In the genomic region with DNA sequence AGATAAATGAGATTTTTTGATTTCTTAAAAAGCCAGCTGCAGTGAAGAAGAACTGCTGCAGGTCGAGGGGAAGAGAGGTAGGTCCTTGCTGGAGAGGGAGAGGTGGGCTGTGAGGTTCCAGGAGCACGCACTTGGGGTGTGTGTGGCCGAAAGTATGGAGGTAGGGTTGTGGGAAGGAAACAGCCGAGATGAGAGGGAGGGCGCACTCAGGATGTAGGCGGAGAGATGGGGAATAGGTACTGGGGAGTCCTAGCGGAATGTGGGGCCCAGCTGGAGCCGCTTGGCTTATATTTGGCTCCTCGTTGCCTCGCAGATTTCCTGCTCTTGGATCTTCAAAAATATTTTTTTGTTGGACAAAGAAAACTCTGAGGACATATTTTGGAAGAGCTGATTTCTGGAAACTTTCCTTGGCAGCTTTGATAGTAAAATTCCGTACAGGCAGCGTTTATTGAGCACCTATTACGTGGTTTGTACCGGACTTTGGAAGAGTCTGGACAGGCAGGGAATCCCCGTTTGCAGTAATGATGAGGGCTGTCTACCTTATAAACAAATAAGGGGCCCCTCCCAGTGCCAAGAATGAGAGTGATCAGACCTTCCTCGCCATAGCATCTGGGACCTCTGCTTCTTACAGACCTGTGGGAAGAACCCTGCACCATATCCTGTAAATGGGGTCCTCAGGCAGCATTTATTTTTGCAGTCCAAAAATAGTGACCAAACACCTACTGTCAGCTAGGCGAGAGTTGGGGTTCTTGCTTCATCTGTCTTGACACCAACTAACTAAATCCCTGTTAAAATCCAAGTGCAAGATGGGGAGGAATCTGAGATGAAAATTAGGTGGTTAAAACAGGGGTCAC, we compare ENCODE assay signal across 8 cellular contexts. TPM values are rescaled to one million over a fixed set of nuclear protein-coding genes. Genes with fewer than 3 reads are reported as not detected.
DNase-seq lines count a peak whose midpoint lies in the region; ATAC-seq and TF ChIP-seq lines count a peak whose summit lies in the region.

No MANE protein-coding gene starts in this region.

- intact Hi-C loops in colonic mucosa (cut with DNase I), result no loop called here
- intact Hi-C loops in natural killer cell (cut with micrococcal nuclease), result loop anchor here (5.0 kb wide), 1 partner anchor 175 kb away; a partner anchor contains a TSS

- H3K4me1 Mint-ChIP-seq in natural killer cell, result peaks cover 24 to 31% of the 10 kb centered on the region in 2 donors

- no peaks in the 10 kb centered on the region for H3K36me3 Mint-ChIP-seq in natural killer cell

- H3K4me1 ChIP-seq in colonic mucosa, result no peaks in the 10 kb centered on the region

- H3K27ac ChIP-seq in colonic mucosa, result peak overlapping the region; percentile 94

- TF ChIP-seq CTCF in colonic mucosa (IDR thresholded peaks at IDR 0.05) (no peak), natural killer cell (IDR thresholded peaks at IDR 0.05) (no peak), omental fat pad (IDR thresholded peaks at IDR 0.05) (no peak)

- H3K27ac Mint-ChIP-seq in natural killer cell, result peak overlapping the region in 1 of 2 donors; percentile 89

- peak overlapping the region; percentile 95 for H3K4me3 Mint-ChIP-seq in natural killer cell

- peak overlapping the region; percentile 79 to 91 for H3K9ac ChIP-seq in colonic mucosa (ENCODE audit: low read depth in 2 of 2, low read length in 2 of 2)

- peak; percentile 3 for ATAC-seq in GM18502 (IDR thresholded peaks at IDR 0.05; ENCODE audit: poor library complexity, unreplicated experiment)
- no peak for ATAC-seq in natural killer cell
- ATAC-seq in omental fat pad (ENCODE audit: low FRiP score), result no peak

- no peaks in the 10 kb centered on the region for H3K27me3 Mint-ChIP-seq in natural killer cell (ENCODE audit: low read depth in 2 of 2)

- DNase-seq in NCI-H2227 treated with DMSO at 0.1 percent for 48 hours (lab: John Stamatoyannopoulos, UW) (peak; percentile 42), colonic mucosa (peak; percentile 28), natural killer cell (no peak), omental fat pad (ENCODE audit: low spot score) (no peak), DMS114 treated with DMSO at 0.1 percent for 48 hours (lab: John Stamatoyannopoulos, UW; ENCODE audit: unreplicated experiment) (no peak), mucosa of gallbladder (ENCODE audit: low spot score) (no peak)
- DNase-seq in activated CD4-positive, alpha-beta T cell treated with anti-CD3 and anti-CD28 coated beads, Interleukin-2, amount 50 U/mL, for 48 hours, result no peak

- no peaks in the 10 kb centered on the region for H3K9me3 Mint-ChIP-seq in natural killer cell

- H3K36me3 ChIP-seq in colonic mucosa, result no peaks in the 10 kb centered on the region

- H3K9me3 ChIP-seq in colonic mucosa, result no peaks in the 10 kb centered on the region

- peak overlapping the region; percentile 99 for H3K4me3 ChIP-seq in colonic mucosa

- no peaks in the 10 kb centered on the region for H3K27me3 ChIP-seq in colonic mucosa

RNA-seq across cellular contexts. Expression of a gene that starts 1.5 kb away (rescaled TPM):
- total RNA-seq in colonic mucosa (10 to 100 TPM; 35.8 to 42.7 TPM), natural killer cell (10 to 100 TPM; 16.2 to 26.2 (median 17.1) TPM), omental fat pad (10 to 100 TPM in 1 of 4 donors, 1 to 10 TPM in 3; 6.9 to 13.2 (median 8.8) TPM), mucosa of gallbladder (26.5 TPM)

Comparison
In these comparisons a context has a peak if more than half of its experiments do, and no peak if none do; other contexts are left out.
1. DNase-seq: peak in NCI-H2227 treated with DMSO at 0.1 percent for 48 hours (single experiment) and colonic mucosa (single experiment); none in natural killer cell (single experiment), omental fat pad (single experiment), DMS114 treated with DMSO at 0.1 percent for 48 hours (single experiment), mucosa of gallbladder (single experiment) and activated CD4-positive, alpha-beta T cell treated with anti-CD3 and anti-CD28 coated beads, Interleukin-2, amount 50 U/mL, for 48 hours (0 of 2).